8 cellular contexts compared by ENCODE assay signal in genomic region chr6:80105972-80106417, GRCh38. TPM values are rescaled to one million over a fixed set of nuclear protein-coding genes. Genes with fewer than 3 reads are reported as not detected.
DNase-seq lines count a peak whose midpoint lies in the region; ATAC-seq and TF ChIP-seq lines count a peak whose summit lies in the region.

No MANE protein-coding gene starts in this region.

- no peak overlapping the region for H3K9ac ChIP-seq in NT2/D1 (ENCODE audit: insufficient read length, low read depth)
- peak overlapping the region; percentile 74 for H3K9ac ChIP-seq in skeletal muscle satellite cell (ENCODE audit: low read depth, low read length)

- H3K4me2 ChIP-seq in skeletal muscle satellite cell (ENCODE audit: low read length), result peak overlapping the region; percentile 84

- no peak for DNase-seq in AG04450 (ENCODE audit: low read depth, low spot score)
- no peak for DNase-seq in NT2/D1 (ENCODE audit: low read depth, low spot score)
- DNase-seq in esophagus squamous epithelium (lab: John Stamatoyannopoulos, UW), result no peak
- no peak for DNase-seq in glomerular visceral epithelial cell (ENCODE audit: extremely low spot score)
- no peak for DNase-seq in stimulated activated CD4-positive, alpha-beta T cell treated with anti-CD3 and anti-CD28 coated beads, Interleukin-15, amount 100 ng/mL, for 24 hours
- DNase-seq in RKO (ENCODE audit: low spot score), result no peak

- intact Hi-C loops in esophagus squamous epithelium (cut with DNase I), result no loop called here

- TF ChIP-seq CTCF in AG04450 (IDR thresholded peaks at IDR 0.05; ENCODE audit: low read depth, low read length) (no peak), esophagus squamous epithelium (IDR thresholded peaks at IDR 0.05) (no peak)

- CTCF ChIA-PET in AG04450 (lab: Charles Lee), result interaction anchor here (1.3 to 1.8 kb wide), 2 partner anchors 108 to 157 kb away, joined by 3 to 10 read pairs; no protein-coding TSS in a partner anchor

- no peaks in the 10 kb centered on the region for H3K36me3 ChIP-seq in NT2/D1 (ENCODE audit: insufficient read depth, insufficient read length, low read length)
- peaks cover 0 to 4% (median 0%) of the 10 kb centered on the region in 3 donors for H3K36me3 ChIP-seq in esophagus squamous epithelium
- H3K36me3 ChIP-seq in skeletal muscle satellite cell (ENCODE audit: insufficient read depth, low read length), result no peaks in the 10 kb centered on the region

- no peak for TF ChIP-seq POLR2A in esophagus squamous epithelium (IDR thresholded peaks at IDR 0.05)

- no peak overlapping the region for H3K27ac ChIP-seq in AG04450 (ENCODE audit: low read depth, low read length)
- peak overlapping the region; percentile 88 to 95 (median 90) for H3K27ac ChIP-seq in esophagus squamous epithelium

- peak overlapping the region; percentile 55 for H3K4me3 ChIP-seq in AG04450 (ENCODE audit: low read depth, low read length)
- H3K4me3 ChIP-seq in NT2/D1 (ENCODE audit: insufficient read length, low read depth), result peak overlapping the region; percentile 85
- peak overlapping the region; percentile 67 to 82 (median 68) for H3K4me3 ChIP-seq in esophagus squamous epithelium
- H3K4me3 ChIP-seq in skeletal muscle satellite cell (ENCODE audit: low read length), result peak overlapping the region; percentile 70

- 1 to 4% methylated on average over 6 of the region's 6 CpGs for WGBS in esophagus squamous epithelium, 2 donors

- POLR2A ChIA-PET in AG04450 (lab: Yijun Ruan, JAX), result interaction anchor here (0.6 to 1.3 kb wide), 3 partner anchors 21 to 108 kb away, joined by 3 read pairs; no protein-coding TSS in a partner anchor

- H3K4me1 ChIP-seq in NT2/D1 (ENCODE audit: insufficient read depth, insufficient read length) (no peaks in the 10 kb centered on the region), esophagus squamous epithelium (peaks cover 0 to 17% (median 6%) of the 10 kb centered on the region in 3 donors), skeletal muscle satellite cell (ENCODE audit: control insufficient read depth, insufficient read depth, low read length) (no peaks in the 10 kb centered on the region)

- H3K9me3 ChIP-seq in AG04450 (ENCODE audit: control insufficient read depth, insufficient read depth, low read length) (no peaks in the 10 kb centered on the region), NT2/D1 (ENCODE audit: insufficient read depth, low read length) (no peaks in the 10 kb centered on the region), esophagus squamous epithelium (no peaks in the 10 kb centered on the region), skeletal muscle satellite cell (replicated peaks; ENCODE audit: low read length) (no peaks in the 10 kb centered on the region)

- H3K27me3 ChIP-seq in AG04450 (ENCODE audit: control insufficient read depth, insufficient read depth, low read length) (no peaks in the 10 kb centered on the region), NT2/D1 (ENCODE audit: insufficient read depth, insufficient read length) (no peaks in the 10 kb centered on the region), esophagus squamous epithelium (no peaks in the 10 kb centered on the region), skeletal muscle satellite cell (ENCODE audit: control insufficient read depth, insufficient read depth, low read length) (no peaks in the 10 kb centered on the region)

- peak; percentile 15 for ATAC-seq in GM19452 (IDR thresholded peaks at IDR 0.05; ENCODE audit: unreplicated experiment)

RNA-seq across cellular contexts. Expression of gene BCKDHB, which starts 0.5 kb away (rescaled TPM):
- polyA plus RNA-seq in AG04450 (2011; rRNA removed), result 16.3 and 21.3 TPM in 2 replicates
- 7.9 and 13.8 TPM in 2 replicates for polyA minus RNA-seq in AG04450 (2011; rRNA and poly(A)+ RNA removed)
- total RNA-seq in esophagus squamous epithelium, result 10 to 100 TPM in 2 of 4 donors, 1 to 10 TPM in 2; 7.6 to 15.8 (median 9.0) TPM
- 11.4 and 12.4 TPM in 2 replicates for total RNA-seq in skeletal muscle satellite cell (2012; rRNA removed)
